In the genomic region with DNA sequence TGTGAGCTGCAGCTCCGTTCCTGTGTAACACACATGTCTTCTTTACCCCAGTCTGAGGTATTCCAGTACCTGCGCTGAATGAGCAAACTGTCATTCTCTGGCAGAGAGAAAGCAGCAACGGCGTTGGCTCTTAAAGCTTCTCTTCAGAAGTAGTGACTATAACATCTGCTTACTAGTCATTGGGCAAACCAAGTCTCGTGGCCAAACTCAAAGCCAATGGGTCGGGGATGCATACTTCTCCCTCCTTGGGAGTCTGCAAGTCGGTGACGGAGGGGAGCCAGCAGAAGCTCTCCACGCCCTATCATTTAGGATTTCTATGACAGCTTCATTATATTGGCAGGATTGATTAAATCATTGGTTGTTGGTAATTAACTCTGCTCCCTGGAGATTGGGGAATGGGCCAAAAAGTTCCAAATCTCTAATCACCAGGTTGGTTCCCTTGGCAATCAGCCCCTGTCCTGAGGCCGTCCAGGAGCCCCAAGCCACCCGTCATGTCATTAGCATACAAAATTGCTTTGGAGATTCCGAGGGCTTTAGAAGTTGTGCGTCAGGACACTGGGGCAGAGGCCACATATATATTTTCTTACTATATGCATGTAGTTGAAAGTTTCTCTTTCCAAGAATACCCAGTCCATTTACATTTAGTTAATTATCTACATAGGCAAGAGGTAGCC, we compare ENCODE assay signal across 28 cellular contexts. TPM values are rescaled to one million over a fixed set of nuclear protein-coding genes. Genes with fewer than 3 reads are reported as not detected.
A peak's percentile ranks its signal among the peaks of the same experiment; 100 is the strongest.
DNase-seq lines count a peak whose midpoint lies in the region; ATAC-seq, FAIRE-seq and TF ChIP-seq lines count a peak whose summit lies in the region.
"Had no signal": no experiment of that assay in that cellular context is flagged by ENCODE, and none has a peak within 500 bp of the region (broad histone marks: within the 10 kb centered on the region; RNA-seq: fewer than 3 reads in every experiment).

No MANE protein-coding gene starts in this region.

- TF ChIP-seq RAD21 in K562 (CRISPR knock-in tag; conservative IDR thresholded peaks at IDR 0.05 in 1 of 2, IDR thresholded peaks at IDR 0.05 in 1 of 2), result no peak

- H4K91ac ChIP-seq in trophoblast cell (ENCODE audit: low read depth, low read length), result no peak overlapping the region

- POLR2A ChIA-PET in K562 (lab: Yijun Ruan, JAX), result no interaction called here
- POLR2A ChIA-PET in activated CD4-positive, alpha-beta memory T cell treated with anti-CD3 and anti-CD28 coated beads, Interleukin-2, amount 10 ng/mL, durations not matched to agents 7 days and 5 days (lab: Charles Lee), result no interaction called here

- H3K27me3 ChIP-seq in K562 (ENCODE audit: control insufficient read depth in 2 of 2, insufficient read depth in 2 of 2, low read length in 2 of 2) (peaks cover 0 to 27% of the 10 kb centered on the region in 2 experiments; a peak in 3 of 5 replicates), trophoblast cell (ENCODE audit: insufficient read depth, low read length) (no peaks in the 10 kb centered on the region), sigmoid colon (no peaks in the 10 kb centered on the region)
- H3K27me3 ChIP-seq: BE2C, BLaER1 had no signal

- intact Hi-C loops in K562 (cut with micrococcal nuclease) (no loop called here), sigmoid colon (cut with DNase I) (no loop called here)

- ATAC-seq in K562, result no peak
- ATAC-seq: A549, GM12878 had no signal

- no peak for TF ChIP-seq POLR2A in K562 (conservative IDR thresholded peaks at IDR 0.05)
- no peak for TF ChIP-seq POLR2A in sigmoid colon (IDR thresholded peaks at IDR 0.05)

- WGBS in K562 (ENCODE audit: insufficient coverage, low coverage, missing lambda C conversion rate), result 10% methylated on average over 13 of the region's 13 CpGs
- WGBS in trophoblast cell (ENCODE audit: extremely low coverage, insufficient coverage, insufficient read length), result no CpG with 5 or more reads among the region's 13 CpGs
- 85 to 88% methylated on average over 13 of the region's 13 CpGs for WGBS in sigmoid colon, 2 donors

- no peaks in the 10 kb centered on the region for H3K27me3 Mint-ChIP-seq in activated CD4-positive, alpha-beta memory T cell treated with anti-CD3 and anti-CD28 coated beads, Interleukin-2, amount 10 ng/mL, durations not matched to agents 7 days and 5 days
- H3K27me3 Mint-ChIP-seq: CD4-positive, CD25-positive, alpha-beta regulatory T cell had no signal

- H2BK5ac ChIP-seq in trophoblast cell (ENCODE audit: low read depth, low read length, poor library complexity), result no peak overlapping the region

- FAIRE-seq in K562 (lab: Jason Lieb, UNC), result no peak
- FAIRE-seq: A549, GM12878, GM12892, GM18507 had no signal

- H3K18ac ChIP-seq in trophoblast cell (ENCODE audit: low read length), result no peak overlapping the region

- H4K20me1 ChIP-seq in K562 (replicated peaks; ENCODE audit: control insufficient read depth, insufficient read depth, low read length), result no peaks in the 10 kb centered on the region
- H4K20me1 ChIP-seq: BLaER1 had no signal

- no TSS peak for BruUV-seq in K562 (replicated peaks; lab: Mats Ljungman, UMichigan)

- H3K9me3 Mint-ChIP-seq in activated CD4-positive, alpha-beta memory T cell treated with anti-CD3 and anti-CD28 coated beads, Interleukin-2, amount 10 ng/mL, durations not matched to agents 7 days and 5 days, result peaks cover 8% of the 10 kb centered on the region

- CTCF ChIA-PET in K562 (lab: Yijun Ruan, JAX; ENCODE audit: low intra/inter-chr PET ratio), result no interaction called here
- CTCF ChIA-PET in activated CD4-positive, alpha-beta memory T cell treated with anti-CD3 and anti-CD28 coated beads, Interleukin-2, amount 10 ng/mL, durations not matched to agents 7 days and 5 days (lab: Charles Lee), result no interaction called here

- TF ChIP-seq CTCF in K562 (IDR thresholded peaks at IDR 0.05 in 2 of 3, conservative IDR thresholded peaks at IDR 0.05 in 1 of 3; ENCODE audit: insufficient read depth in 2 of 3, low read depth in 1 of 3, low read length in 3 of 3) (no peak), sigmoid colon (IDR thresholded peaks at IDR 0.05) (no peak)

- H3K79me2 ChIP-seq in K562 (ENCODE audit: control insufficient read depth, insufficient read depth, low read length) (no peaks in the 10 kb centered on the region), trophoblast cell (ENCODE audit: control insufficient read depth, insufficient read depth, low read length, poor library complexity) (no peaks in the 10 kb centered on the region)

- H3K9me3 ChIP-seq in K562 (replicated peaks; ENCODE audit: control insufficient read depth, insufficient read depth, low read depth, low read length) (no peaks in the 10 kb centered on the region; the same call in none of the 2 replicates), trophoblast cell (ENCODE audit: insufficient read depth, low read depth, low read length) (peaks cover 3% of the 10 kb centered on the region), sigmoid colon (no peaks in the 10 kb centered on the region)
- H3K9me3 ChIP-seq: BE2C, BLaER1 had no signal

- H3K23ac ChIP-seq in trophoblast cell (ENCODE audit: low read length), result no peak overlapping the region

- H4K12ac ChIP-seq in trophoblast cell (ENCODE audit: low read depth, low read length), result no peak overlapping the region

- H3K4me3 Mint-ChIP-seq in activated CD4-positive, alpha-beta memory T cell treated with anti-CD3 and anti-CD28 coated beads, Interleukin-2, amount 10 ng/mL, durations not matched to agents 7 days and 5 days, result no peak overlapping the region
- H3K4me3 Mint-ChIP-seq: CD14-positive monocyte; CD4-positive, alpha-beta memory T cell; CD4-positive, CD25-positive, alpha-beta regulatory T cell; CD8-positive, alpha-beta memory T cell had no signal

- DNase-seq in NCI-H526 treated with DMSO at 0.1 percent for 48 hours (lab: John Stamatoyannopoulos, UW) (peak; percentile 43), NCI-H526 (lab: John Stamatoyannopoulos, UW) (no peak), NCI-H69 (lab: John Stamatoyannopoulos, UW) (peak; percentile 54), K562 (ENCODE audit: extremely low read depth in 1 of 4, low spot score in 3 of 4) (no peak), trophoblast cell (peak; percentile 79 to 85), AG20443 (ENCODE audit: low spot score) (no peak), sigmoid colon (no peak)
- DNase-seq in activated CD4-positive, alpha-beta memory T cell treated with anti-CD3 and anti-CD28 coated beads, Interleukin-2, amount 10 ng/mL, durations not matched to agents 7 days and 5 days, result no peak
- DNase-seq: BE2C; C1 segment of cervical spinal cord; CD4-positive, alpha-beta memory T cell; CD4-positive, CD25-positive, alpha-beta regulatory T cell; CD8-positive, alpha-beta memory T cell; COR-L47; DMS 273 treated with DMSO at 0.1 percent for 48 hours; DMS153; DMS53; DMS79; DND-41; EL; GDM1 had no signal

- H3K14ac ChIP-seq in trophoblast cell (ENCODE audit: low read length), result no peak overlapping the region

- in situ Hi-C loops in K562 (cut with MboI), result no loop called here

- H3K27ac ChIP-seq in K562 (ENCODE audit: extremely low read depth, low read depth, low read length) (no peak overlapping the region), trophoblast cell (ENCODE audit: low read depth, low read length) (no peak overlapping the region), sigmoid colon (no peak overlapping the region)
- H3K27ac ChIP-seq: 22Rv1, A549, BLaER1 had no signal

- H3K36me3 ChIP-seq in K562 (ENCODE audit: control insufficient read depth, insufficient read depth, low read length), result no peaks in the 10 kb centered on the region
- no peaks in the 10 kb centered on the region for H3K36me3 ChIP-seq in trophoblast cell (ENCODE audit: control insufficient read depth in 1 of 2, insufficient read depth in 2 of 2, low read length in 2 of 2)
- H3K36me3 ChIP-seq in sigmoid colon, result no peaks in the 10 kb centered on the region
- H3K36me3 ChIP-seq: BE2C, BLaER1 had no signal

- no peak overlapping the region for H2BK12ac ChIP-seq in trophoblast cell (ENCODE audit: low read length)

- no peaks in the 10 kb centered on the region for H3K36me3 Mint-ChIP-seq in activated CD4-positive, alpha-beta memory T cell treated with anti-CD3 and anti-CD28 coated beads, Interleukin-2, amount 10 ng/mL, durations not matched to agents 7 days and 5 days (ENCODE audit: low read depth)
- H3K36me3 Mint-ChIP-seq: CD4-positive, alpha-beta memory T cell; CD4-positive, CD25-positive, alpha-beta regulatory T cell; CD8-positive, alpha-beta memory T cell had no signal

- no peak overlapping the region for H2AK5ac ChIP-seq in trophoblast cell (ENCODE audit: low read length)

- H3K79me1 ChIP-seq in trophoblast cell (ENCODE audit: low read length), result no peaks in the 10 kb centered on the region

- no peaks in the 10 kb centered on the region for H3K9me1 ChIP-seq in K562 (ENCODE audit: control insufficient read depth, insufficient read depth, low read length)

- H3K4me1 ChIP-seq in K562 (replicated peaks in 1 of 2; ENCODE audit: control insufficient read depth in 2 of 2, insufficient read depth in 2 of 2, low read length in 2 of 2) (peaks cover 0 to 4% of the 10 kb centered on the region in 2 experiments; a peak in 2 of 5 replicates), trophoblast cell (ENCODE audit: control insufficient read depth in 1 of 2, insufficient read depth in 2 of 2, low read length in 2 of 2) (no peaks in the 10 kb centered on the region), sigmoid colon (no peaks in the 10 kb centered on the region)
- H3K4me1 ChIP-seq: A549, BE2C, BLaER1 had no signal

- no peak overlapping the region for H3K27ac Mint-ChIP-seq in activated CD4-positive, alpha-beta memory T cell treated with anti-CD3 and anti-CD28 coated beads, Interleukin-2, amount 10 ng/mL, durations not matched to agents 7 days and 5 days
- H3K27ac Mint-ChIP-seq: CD4-positive, alpha-beta memory T cell; CD4-positive, CD25-positive, alpha-beta regulatory T cell; CD8-positive, alpha-beta memory T cell had no signal

- TF ChIP-seq EP300 in K562 (IDR thresholded peaks at IDR 0.05; ENCODE audit: low read length), result no peak
- TF ChIP-seq EP300 in sigmoid colon (IDR thresholded peaks at IDR 0.05), result no peak

- H3K4me3 ChIP-seq in K562 (no peak overlapping the region), trophoblast cell (ENCODE audit: low read depth, low read length) (no peak overlapping the region), sigmoid colon (no peak overlapping the region)
- H3K4me3 ChIP-seq: A549, BLaER1, GM12878 had no signal

- H3K4me1 Mint-ChIP-seq in activated CD4-positive, alpha-beta memory T cell treated with anti-CD3 and anti-CD28 coated beads, Interleukin-2, amount 10 ng/mL, durations not matched to agents 7 days and 5 days, result no peaks in the 10 kb centered on the region
- H3K4me1 Mint-ChIP-seq: CD4-positive, alpha-beta memory T cell; CD4-positive, CD25-positive, alpha-beta regulatory T cell; CD8-positive, alpha-beta memory T cell had no signal

- H2BK120ac ChIP-seq in trophoblast cell (ENCODE audit: insufficient read depth, low read length, poor library complexity), result no peak overlapping the region

- H4K8ac ChIP-seq in trophoblast cell (ENCODE audit: low read depth, low read length), result no peak overlapping the region

- H3K4me2 ChIP-seq in K562 (ENCODE audit: insufficient read depth, low read length), result no peak overlapping the region
- H3K4me2 ChIP-seq in trophoblast cell (ENCODE audit: low read length), result no peak overlapping the region
- H3K4me2 ChIP-seq: A549, BLaER1 had no signal

- H2AFZ ChIP-seq in K562 (ENCODE audit: low read depth, low read length) (no peak overlapping the region), trophoblast cell (ENCODE audit: insufficient read depth, low read length, poor library complexity) (no peak overlapping the region)

- no peak overlapping the region for H3K4ac ChIP-seq in trophoblast cell (ENCODE audit: low read depth, low read length)

- H3K9ac ChIP-seq in K562 (ENCODE audit: insufficient read depth in 1 of 2, low read depth in 2 of 2, low read length in 2 of 2) (no peak overlapping the region), trophoblast cell (ENCODE audit: low read length) (no peak overlapping the region)
- H3K9ac ChIP-seq: BLaER1 had no signal

RNA-seq across cellular contexts. Expression of a gene that starts 44.9 kb away (rescaled TPM):
- 2.4 and 6.0 TPM in 2 replicates for total RNA-seq in K562 (2011; cell fraction: chromatin; rRNA removed; ENCODE audit: low replicate concordance)
- total RNA-seq in K562 (2011; cell fraction: nucleolus; rRNA removed), result 3.8 and 5.0 TPM in 2 replicates
- total RNA-seq in K562 (2011; cell fraction: nucleoplasm; rRNA removed), result 2.8 and 4.9 TPM in 2 replicates
- total RNA-seq in K562 (2014; rRNA removed) (3.5 and 5.3 TPM in 2 replicates), K562 (2014; rRNA removed; fragmentation: Illumina TruSeq; extraction: Trizol) (2.6 TPM in 2 replicates), K562 (2015; rRNA removed; fragmentation: Illumina TruSeq; extraction: Trizol) (2.6 and 2.9 TPM in 2 replicates), K562 (2021) (3.7 and 4.5 TPM in 2 replicates), sigmoid colon (10 to 100 TPM; 17.8 to 29.4 (median 21.7) TPM)
- polyA plus RNA-seq in K562 (2011; rRNA removed) (2.4 and 2.8 TPM in 2 replicates), K562 (2014; fragmentation: Illumina TruSeq; extraction: Trizol) (1.9 and 3.3 TPM in 2 replicates), K562 (2014; fragmentation: Nextera tagmentation; extraction: Ambion mirVana) (under 1 TPM; 0.63 to 0.75 TPM), K562 (2014; rRNA removed) (2.6 and 3.5 TPM in 2 replicates), sigmoid colon (1 to 10 TPM; 3.7 to 5.8 (median 4.8) TPM)
- polyA plus RNA-seq in K562 (2011; cell fraction: cytosol; rRNA removed), result 0.67 and 1.2 TPM in 2 replicates
- polyA plus RNA-seq in K562 (2011; cell fraction: nucleus; rRNA removed), result 4.8 and 4.9 TPM in 2 replicates
- polyA plus RNA-seq in K562 (2012), result 1.0 and 2.2 TPM in 2 replicates
- polyA minus RNA-seq in K562 (2011; rRNA and poly(A)+ RNA removed), result 1.3 and 2.5 TPM in 2 replicates
- 0.57 TPM in 1 of 2 replicates, not detected in the other for polyA minus RNA-seq in K562 (2011; cell fraction: cytosol; rRNA and poly(A)+ RNA removed)
- 2.8 and 3.7 TPM in 2 replicates for polyA minus RNA-seq in K562 (2011; cell fraction: nucleus; rRNA and poly(A)+ RNA removed)
- 16.8 and 17.7 TPM in 2 replicates for polyA plus RNA-seq in trophoblast cell (2013)
- 1 to 10 TPM; 7.4 to 9.4 TPM for total RNA-seq in activated CD4-positive, alpha-beta memory T cell treated with anti-CD3 and anti-CD28 coated beads, Interleukin-2, amount 10 ng/mL, durations not matched to agents 7 days and 5 days

RNA-seq across cellular contexts. Expression of a gene that starts 58.7 kb away (rescaled TPM):
- total RNA-seq in K562 (2011; cell fraction: chromatin; rRNA removed; ENCODE audit: low replicate concordance), result 59.0 and 147 TPM in 2 replicates
- total RNA-seq in K562 (2011; cell fraction: nucleolus; rRNA removed), result 30.5 and 35.3 TPM in 2 replicates
- total RNA-seq in K562 (2011; cell fraction: nucleoplasm; rRNA removed), result 75.2 and 130 TPM in 2 replicates
- total RNA-seq in K562 (2014; rRNA removed) (17.0 and 18.5 TPM in 2 replicates), K562 (2014; rRNA removed; fragmentation: Illumina TruSeq; extraction: Trizol) (17.3 and 17.7 TPM in 2 replicates), K562 (2015; rRNA removed; fragmentation: Illumina TruSeq; extraction: Trizol) (20.3 and 22.6 TPM in 2 replicates), K562 (2021) (11.8 and 13.0 TPM in 2 replicates), sigmoid colon (10 to 100 TPM; 31.8 to 51.8 (median 40.3) TPM)
- polyA plus RNA-seq in K562 (2011; rRNA removed) (21.1 and 23.1 TPM in 2 replicates), K562 (2014; fragmentation: Illumina TruSeq; extraction: Trizol) (9.6 and 10.5 TPM in 2 replicates), K562 (2014; fragmentation: Nextera tagmentation; extraction: Ambion mirVana) (10 to 100 TPM; 12.9 to 13.9 TPM), K562 (2014; rRNA removed) (11.9 and 14.6 TPM in 2 replicates), sigmoid colon (10 to 100 TPM in 1 of 3 donors, 1 to 10 TPM in 2; 5.3 to 11.6 (median 7.8) TPM)
- polyA plus RNA-seq in K562 (2011; cell fraction: cytosol; rRNA removed), result 3.1 and 7.4 TPM in 2 replicates
- polyA plus RNA-seq in K562 (2011; cell fraction: nucleus; rRNA removed), result 60.8 and 88.8 TPM in 2 replicates
- 9.0 and 9.9 TPM in 2 replicates for polyA plus RNA-seq in K562 (2012)
- 69.5 and 71.9 TPM in 2 replicates for polyA minus RNA-seq in K562 (2011; rRNA and poly(A)+ RNA removed)
- polyA minus RNA-seq in K562 (2011; cell fraction: cytosol; rRNA and poly(A)+ RNA removed), result 6.1 and 7.1 TPM in 2 replicates
- 71.5 and 133 TPM in 2 replicates for polyA minus RNA-seq in K562 (2011; cell fraction: nucleus; rRNA and poly(A)+ RNA removed)
- 9.8 and 10.2 TPM in 2 replicates for polyA plus RNA-seq in trophoblast cell (2013)
- total RNA-seq in activated CD4-positive, alpha-beta memory T cell treated with anti-CD3 and anti-CD28 coated beads, Interleukin-2, amount 10 ng/mL, durations not matched to agents 7 days and 5 days, result 10 to 100 TPM; 29.5 to 32.0 TPM

Comparison
In these comparisons a context has a peak if more than half of its experiments do, and no peak if none do; other contexts are left out.
1. DNase-seq: peak in NCI-H526 treated with DMSO at 0.1 percent for 48 hours (single experiment), NCI-H69 (single experiment) and trophoblast cell (2 of 2); none in NCI-H526 (0 of 2), K562 (0 of 4), AG20443 (single experiment), activated CD4-positive, alpha-beta memory T cell treated with anti-CD3 and anti-CD28 coated beads, Interleukin-2, amount 10 ng/mL, durations not matched to agents 7 days and 5 days (single experiment) and sigmoid colon (single experiment).